ENCODE assay signal across 8 cellular contexts in genomic region chr7:116525913-116526857, GRCh38. TPM values are rescaled to one million over a fixed set of nuclear protein-coding genes. Genes with fewer than 3 reads are reported as not detected.
DNase-seq lines count a peak whose midpoint lies in the region; ATAC-seq and TF ChIP-seq lines count a peak whose summit lies in the region.

No MANE protein-coding gene starts in this region.

- no peaks in the 10 kb centered on the region for H3K9me3 ChIP-seq in OCI-LY3 (ENCODE audit: insufficient read depth, low read length)
- H3K9me3 ChIP-seq in suprapubic skin: no peaks in the 10 kb centered on the region

- TF ChIP-seq EP300 in suprapubic skin (IDR thresholded peaks at IDR 0.05): no peak

- 0 out of 2 replicates have a peak, but pooled peaks cover 5% of the 10 kb centered on the region for H4K20me1 ChIP-seq in OCI-LY3 (ENCODE audit: insufficient read depth, low read length)

- peak overlapping the region; percentile 98 for H3K4me2 ChIP-seq in OCI-LY3 (ENCODE audit: low read length)

- DNase-seq in CD14-positive monocyte (ENCODE audit: low spot score) (peak; percentile 50), fibroblast of pulmonary artery (ENCODE audit: low read depth) (peak; percentile 86), suprapubic skin (ENCODE audit: low spot score in 2 of 2) (peak; percentile 85 to 88)
- peak; percentile 26 to 73 (median 50) for DNase-seq in naive thymus-derived CD8-positive, alpha-beta T cell

- H3K4me3 ChIP-seq in OCI-LY3 (ENCODE audit: low read length) (peak overlapping the region; percentile 96), fibroblast of pulmonary artery (replicated peaks; ENCODE audit: low read depth, low read length) (peak overlapping the region; percentile 78), suprapubic skin (peak overlapping the region; percentile 74)

- ATAC-seq in GM19035 (IDR thresholded peaks at IDR 0.05; ENCODE audit: unreplicated experiment) (peak; percentile 88), HG03175 (IDR thresholded peaks at IDR 0.05; ENCODE audit: unreplicated experiment) (peak; percentile 94)
- peak; percentile 89 for ATAC-seq in activated T-helper 17 cell treated with anti-CD3 and anti-CD28 coated beads, Interleukin-2, amount 50 U/mL, for 72 hours (replicated peaks)
- ATAC-seq in naive thymus-derived CD8-positive, alpha-beta T cell: peak; percentile 84 to 88

- TF ChIP-seq CTCF in CD14-positive monocyte (IDR thresholded peaks at IDR 0.05) (peak; percentile 90), OCI-LY3 (IDR thresholded peaks at IDR 0.05; ENCODE audit: low read depth, low read length) (peak; percentile 67), fibroblast of pulmonary artery (IDR thresholded peaks at IDR 0.05; ENCODE audit: low read length, missing control alignments) (peak; percentile 36), suprapubic skin (IDR thresholded peaks at IDR 0.05) (peak; percentile 75 to 95)

- peaks cover 30% of the 10 kb centered on the region for H3K4me1 Mint-ChIP-seq in CD14-positive monocyte
- peaks cover 5% of the 10 kb centered on the region for H3K4me1 Mint-ChIP-seq in activated T-helper 17 cell treated with anti-CD3 and anti-CD28 coated beads, Interleukin-2, amount 50 U/mL, for 72 hours
- peaks cover 16 to 28% (median 22%) of the 10 kb centered on the region in 4 donors for H3K4me1 Mint-ChIP-seq in naive thymus-derived CD8-positive, alpha-beta T cell

- under 1% methylated on average over 65 of the region's 82 CpGs for WGBS in suprapubic skin

- peaks cover 3% of the 10 kb centered on the region; the same call in 1 of the 2 replicates for H3K79me2 ChIP-seq in OCI-LY3 (ENCODE audit: low read length)

- intact Hi-C loops in CD14-positive monocyte (cut with micrococcal nuclease): no loop called here

- H3K27ac ChIP-seq in OCI-LY3 (ENCODE audit: low read length): peak overlapping the region; percentile 72
- H3K27ac ChIP-seq in suprapubic skin: peak overlapping the region; percentile 95

- peak overlapping the region; percentile 57 for H2AFZ ChIP-seq in OCI-LY3 (ENCODE audit: low read depth, low read length)

- peaks cover 18% of the 10 kb centered on the region for H3K36me3 ChIP-seq in OCI-LY3 (replicated peaks; ENCODE audit: low read depth, low read length)
- H3K36me3 ChIP-seq in suprapubic skin: no peaks in the 10 kb centered on the region

- H3K36me3 Mint-ChIP-seq in CD14-positive monocyte: peaks cover 2 to 7% of the 10 kb centered on the region in 2 donors
- H3K36me3 Mint-ChIP-seq in activated T-helper 17 cell treated with anti-CD3 and anti-CD28 coated beads, Interleukin-2, amount 50 U/mL, for 72 hours (ENCODE audit: low read depth): peaks cover 5% of the 10 kb centered on the region
- H3K36me3 Mint-ChIP-seq in naive thymus-derived CD8-positive, alpha-beta T cell: no peaks in the 10 kb centered on the region

- peaks cover 0 to 12% (median 10%) of the 10 kb centered on the region in 7 donors for H3K9me3 Mint-ChIP-seq in CD14-positive monocyte
- no peaks in the 10 kb centered on the region for H3K9me3 Mint-ChIP-seq in activated T-helper 17 cell treated with anti-CD3 and anti-CD28 coated beads, Interleukin-2, amount 50 U/mL, for 72 hours
- no peaks in the 10 kb centered on the region for H3K9me3 Mint-ChIP-seq in naive thymus-derived CD8-positive, alpha-beta T cell

- H3K4me1 ChIP-seq in OCI-LY3 (ENCODE audit: low read length) (peaks cover 44% of the 10 kb centered on the region), suprapubic skin (peaks cover 78% of the 10 kb centered on the region)

- POLR2A ChIA-PET in naive thymus-derived CD8-positive, alpha-beta T cell (lab: Charles Lee): interaction anchor here (0.6 to 1.0 kb wide), 2 partner anchors 10 to 290 kb away, joined by 3 to 8 read pairs; no protein-coding TSS in a partner anchor

- peak overlapping the region; percentile 89 to 96 for H3K4me3 Mint-ChIP-seq in CD14-positive monocyte
- peak overlapping the region; percentile 86 for H3K4me3 Mint-ChIP-seq in activated T-helper 17 cell treated with anti-CD3 and anti-CD28 coated beads, Interleukin-2, amount 50 U/mL, for 72 hours
- H3K4me3 Mint-ChIP-seq in naive thymus-derived CD8-positive, alpha-beta T cell: peak overlapping the region; percentile 79 to 92 (median 85)

- H3K27ac Mint-ChIP-seq in CD14-positive monocyte: peak overlapping the region in 4 of 7 donors; percentile 54 to 69 (median 62)
- peak overlapping the region; percentile 41 for H3K27ac Mint-ChIP-seq in activated T-helper 17 cell treated with anti-CD3 and anti-CD28 coated beads, Interleukin-2, amount 50 U/mL, for 72 hours
- H3K27ac Mint-ChIP-seq in naive thymus-derived CD8-positive, alpha-beta T cell: peak overlapping the region in 1 of 10 donors; percentile 35

- peaks cover 57 to 61% (median 59%) of the 10 kb centered on the region in 3 donors for H3K27me3 Mint-ChIP-seq in CD14-positive monocyte (ENCODE audit: low read depth in 3 of 3)
- peaks cover 62% of the 10 kb centered on the region for H3K27me3 Mint-ChIP-seq in activated T-helper 17 cell treated with anti-CD3 and anti-CD28 coated beads, Interleukin-2, amount 50 U/mL, for 72 hours
- peaks cover 47 to 88% (median 59%) of the 10 kb centered on the region in 5 donors for H3K27me3 Mint-ChIP-seq in naive thymus-derived CD8-positive, alpha-beta T cell

- H3K9ac ChIP-seq in OCI-LY3 (ENCODE audit: low read length): peak overlapping the region; percentile 98

- H3K27me3 ChIP-seq in OCI-LY3 (ENCODE audit: low read depth, low read length) (peaks cover 11% of the 10 kb centered on the region), suprapubic skin (no peaks in the 10 kb centered on the region)

- peak; percentile 6 to 41 for TF ChIP-seq POLR2A in suprapubic skin (IDR thresholded peaks at IDR 0.05)

RNA-seq across cellular contexts. Expression of gene CAV1, which starts 1.3 kb away (rescaled TPM):
- polyA plus RNA-seq in CD14-positive monocyte: not detected
- total RNA-seq in activated T-helper 17 cell treated with anti-CD3 and anti-CD28 coated beads, Interleukin-2, amount 50 U/mL, for 72 hours: 1 to 10 TPM in 1 of 2 donors, not detected in 1; 1.2 TPM
- not detected for total RNA-seq in naive thymus-derived CD8-positive, alpha-beta T cell
- polyA plus RNA-seq in naive thymus-derived CD8-positive, alpha-beta T cell: not detected
- 100 to 1,000 TPM; 123 to 215 (median 187) TPM for total RNA-seq in suprapubic skin

RNA-seq across cellular contexts. Expression of gene CAV2, which starts 26.6 kb away (rescaled TPM):
- under 1 TPM in 1 of 2 donors, not detected in 1; 0.19 TPM for polyA plus RNA-seq in CD14-positive monocyte
- under 1 TPM in 1 of 2 donors, not detected in 1; 0.42 TPM for total RNA-seq in activated T-helper 17 cell treated with anti-CD3 and anti-CD28 coated beads, Interleukin-2, amount 50 U/mL, for 72 hours
- total RNA-seq in naive thymus-derived CD8-positive, alpha-beta T cell: not detected
- not detected for polyA plus RNA-seq in naive thymus-derived CD8-positive, alpha-beta T cell
- total RNA-seq in suprapubic skin: 100 to 1,000 TPM in 1 of 4 donors, 10 to 100 TPM in 3; 73.8 to 108 (median 98.7) TPM

Comparison
In these comparisons a context has a peak if more than half of its experiments do, and no peak if none do; other contexts are left out.
1. Peak in every context shown above with its lines: DNase-seq, ATAC-seq, H3K4me3 ChIP-seq and H3K27ac ChIP-seq.
2. CTCF ChIP-seq: peak in every context shown above with its lines; median percentile 90 in CD14-positive monocyte; 85 in suprapubic skin; 67 in OCI-LY3; 36 in fibroblast of pulmonary artery.
3. RNA of gene CAV1, which starts 1.3 kb away (total RNA-seq): 123 to 215 TPM in suprapubic skin; 1.2 TPM in activated T-helper 17 cell treated with anti-CD3 and anti-CD28 coated beads, Interleukin-2, amount 50 U/mL, for 72 hours and not detected in naive thymus-derived CD8-positive, alpha-beta T cell; every median in the first group is over 10 times any median in the second.
4. RNA of gene CAV2, which starts 26.6 kb away (total RNA-seq): 73.8 to 108 TPM in suprapubic skin; 0.42 TPM in activated T-helper 17 cell treated with anti-CD3 and anti-CD28 coated beads, Interleukin-2, amount 50 U/mL, for 72 hours and not detected in naive thymus-derived CD8-positive, alpha-beta T cell; every median in the first group is over 10 times any median in the second.